ENCODE assay signal across 24 cellular contexts in the genomic region with DNA sequence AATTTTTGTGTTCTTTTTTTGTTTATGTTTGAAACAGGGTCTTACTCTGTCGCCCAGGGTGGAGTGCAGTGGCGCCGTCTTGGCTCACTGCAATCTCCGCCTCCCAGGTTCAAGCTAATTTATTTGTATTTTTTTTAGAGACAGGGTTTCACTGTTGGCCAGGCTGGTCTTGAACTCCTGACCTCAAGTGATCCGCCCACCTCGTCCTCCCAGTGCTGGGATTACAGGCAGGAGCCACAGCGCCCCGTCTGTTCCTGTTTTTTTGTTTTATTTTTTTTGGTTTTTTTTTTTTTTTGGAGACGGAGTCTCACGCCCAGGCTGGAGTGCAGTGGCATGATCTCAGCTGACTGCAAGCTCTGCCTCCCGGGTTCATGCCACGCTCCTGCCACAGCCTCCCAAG. TPM values are rescaled to one million over a fixed set of nuclear protein-coding genes. Genes with fewer than 3 reads are reported as not detected.
DNase-seq lines count a peak whose midpoint lies in the region; ATAC-seq, FAIRE-seq and TF ChIP-seq lines count a peak whose summit lies in the region.
"Had no signal": no experiment of that assay in that cellular context is flagged by ENCODE, and none has a peak within 500 bp of the region (broad histone marks: within the 10 kb centered on the region; RNA-seq: fewer than 3 reads in every experiment).

No MANE protein-coding gene starts in this region.

- 57% methylated on average over 10 of the region's 12 CpGs for WGBS in K562 (ENCODE audit: insufficient coverage, low coverage, missing lambda C conversion rate)
- 35 to 47% methylated on average over 12 of the region's 12 CpGs for WGBS in testis, 2 donors

- H4K20me1 ChIP-seq in K562 (replicated peaks; ENCODE audit: control insufficient read depth, insufficient read depth, low read length) = no peaks in the 10 kb centered on the region
- H4K20me1 ChIP-seq: BLaER1 had no signal

- no peak for TF ChIP-seq EP300 in K562 (IDR thresholded peaks at IDR 0.05; ENCODE audit: low read length)

- no peaks in the 10 kb centered on the region for H3K9me1 ChIP-seq in K562 (ENCODE audit: control insufficient read depth, insufficient read depth, low read length)

- in situ Hi-C loops in K562 (cut with MboI) = no loop called here

- no peaks in the 10 kb centered on the region for H3K79me2 ChIP-seq in K562 (ENCODE audit: control insufficient read depth, insufficient read depth, low read length)

- TF ChIP-seq POLR2A in K562 (conservative IDR thresholded peaks at IDR 0.05) (no peak), testis (IDR thresholded peaks at IDR 0.05) (no peak)

- no peak for FAIRE-seq in K562 (lab: Jason Lieb, UNC)
- FAIRE-seq: A204.1, D721Med, G401.6, GM12891 had no signal

- no peak overlapping the region for H2AFZ ChIP-seq in K562 (ENCODE audit: low read depth, low read length)

- no peaks in the 10 kb centered on the region; a peak in 1 of 5 replicates for H3K4me1 ChIP-seq in K562 (replicated peaks in 1 of 2; ENCODE audit: control insufficient read depth in 2 of 2, insufficient read depth in 2 of 2, low read length in 2 of 2)
- no peaks in the 10 kb centered on the region for H3K4me1 ChIP-seq in testis
- H3K4me1 ChIP-seq: BE2C, BLaER1, Caco-2 had no signal

- ATAC-seq in K562 (no peak), GM21737 (IDR thresholded peaks at IDR 0.05; ENCODE audit: unreplicated experiment) (no peak)
- ATAC-seq: CD8-positive, alpha-beta T cell had no signal

- DNase-seq in CD1c-positive myeloid dendritic cell (ENCODE audit: extremely low spot score) = peak; percentile 23
- DNase-seq in HEK293T (ENCODE audit: extremely low spot score) = no peak
- DNase-seq in K562 (ENCODE audit: extremely low read depth in 1 of 4, low spot score in 3 of 4) = no peak
- peak; percentile 58 for DNase-seq in left kidney (ENCODE audit: low read depth, low spot score)
- no peak for DNase-seq in testis
- no peak for DNase-seq in HUDEP-2 (lab: John Stamatoyannopoulos, UW; ENCODE audit: unreplicated experiment in 76 of 76)
- DNase-seq in HT-29 (ENCODE audit: low spot score) = no peak
- DNase-seq: 8988T; ACHN; BE2C; C1 segment of cervical spinal cord; Caco-2; Calu3; CD4-positive, alpha-beta T cell; CD8-positive, alpha-beta T cell; DMS79 treated with DMSO at 0.1 percent for 48 hours; GF-D8 had no signal

- H3K9me3 ChIP-seq in K562 (replicated peaks; ENCODE audit: control insufficient read depth, insufficient read depth, low read depth, low read length) (no peaks in the 10 kb centered on the region), testis (no peaks in the 10 kb centered on the region)
- H3K9me3 ChIP-seq: BE2C, BLaER1 had no signal

- no peak for TF ChIP-seq CTCF in K562 (IDR thresholded peaks at IDR 0.05 in 2 of 3, conservative IDR thresholded peaks at IDR 0.05 in 1 of 3; ENCODE audit: insufficient read depth in 2 of 3, low read depth in 1 of 3, low read length in 3 of 3)
- no peak for TF ChIP-seq CTCF in testis (IDR thresholded peaks at IDR 0.05)

- POLR2A ChIA-PET in HEK293T (lab: Yijun Ruan, JAX) = interaction anchor here (1.8 to 2.8 kb wide), 2 partner anchors 9 to 26 kb away, joined by 7 to 13 read pairs; a partner anchor contains a TSS
- POLR2A ChIA-PET in K562 (lab: Yijun Ruan, JAX) = interaction anchor here (0.7 kb wide), 1 partner anchor 49 kb away, joined by 3 read pairs; no protein-coding TSS in a partner anchor

- no peak overlapping the region for H3K4me3 ChIP-seq in K562
- no peak overlapping the region for H3K4me3 ChIP-seq in testis
- H3K4me3 ChIP-seq: BLaER1 had no signal

- TF ChIP-seq RAD21 in K562 (CRISPR knock-in tag; conservative IDR thresholded peaks at IDR 0.05 in 1 of 2, IDR thresholded peaks at IDR 0.05 in 1 of 2) = no peak

- H3K36me3 ChIP-seq in K562 (ENCODE audit: control insufficient read depth, insufficient read depth, low read length) = no peaks in the 10 kb centered on the region
- H3K36me3 ChIP-seq in testis (ENCODE audit: low read depth, missing control alignments) = no peaks in the 10 kb centered on the region
- H3K36me3 ChIP-seq: BE2C, BLaER1 had no signal

- intact Hi-C loops in K562 (cut with micrococcal nuclease) (no loop called here), testis (cut with DNase I; ENCODE audit: low total_unique reads) (no loop called here)

- CTCF ChIA-PET in HEK293T (lab: Yijun Ruan, JAX) (interaction anchor here (0.6 kb wide), 1 partner anchor 92 kb away, joined by 4 read pairs; no protein-coding TSS in a partner anchor), K562 (lab: Yijun Ruan, JAX; ENCODE audit: low intra/inter-chr PET ratio) (no interaction called here)

- no peak overlapping the region for H3K4me2 ChIP-seq in K562 (ENCODE audit: insufficient read depth, low read length)
- H3K4me2 ChIP-seq: BLaER1 had no signal

- BruUV-seq in K562 (replicated peaks; lab: Mats Ljungman, UMichigan) = no TSS peak

- H3K27ac ChIP-seq in K562 (ENCODE audit: extremely low read depth, low read depth, low read length) (no peak overlapping the region), testis (no peak overlapping the region)
- H3K27ac ChIP-seq: BLaER1 had no signal

- H3K27me3 ChIP-seq in K562 (ENCODE audit: control insufficient read depth in 2 of 2, insufficient read depth in 2 of 2, low read length in 2 of 2) (no peaks in the 10 kb centered on the region), testis (no peaks in the 10 kb centered on the region)
- H3K27me3 ChIP-seq: BE2C, BLaER1 had no signal

- no peak overlapping the region for H3K9ac ChIP-seq in K562 (ENCODE audit: insufficient read depth in 1 of 2, low read depth in 2 of 2, low read length in 2 of 2)
- H3K9ac ChIP-seq: BLaER1 had no signal

RNA-seq across cellular contexts. Expression of a gene that starts 8.7 kb away (rescaled TPM):
- 14.3 and 23.0 TPM in 2 replicates for total RNA-seq in K562 (2011; cell fraction: chromatin; rRNA removed; ENCODE audit: low replicate concordance)
- total RNA-seq in K562 (2011; cell fraction: nucleolus; rRNA removed) = 18.7 and 22.1 TPM in 2 replicates
- total RNA-seq in K562 (2011; cell fraction: nucleoplasm; rRNA removed) = 16.9 and 19.5 TPM in 2 replicates
- total RNA-seq in K562 (2014; rRNA removed) (24.2 and 26.9 TPM in 2 replicates), K562 (2014; rRNA removed; fragmentation: Illumina TruSeq; extraction: Trizol) (13.2 and 13.4 TPM in 2 replicates), K562 (2015; rRNA removed; fragmentation: Illumina TruSeq; extraction: Trizol) (20.6 and 25.0 TPM in 2 replicates), K562 (2021) (22.5 and 23.4 TPM in 2 replicates), testis (10 to 100 TPM; 68.3 to 82.4 TPM)
- polyA plus RNA-seq in K562 (2011; rRNA removed) (35.4 and 45.2 TPM in 2 replicates), K562 (2014; fragmentation: Illumina TruSeq; extraction: Trizol) (29.9 and 36.0 TPM in 2 replicates), K562 (2014; fragmentation: Nextera tagmentation; extraction: Ambion mirVana) (10 to 100 TPM; 12.7 to 24.3 TPM), K562 (2014; rRNA removed) (30.2 and 36.5 TPM in 2 replicates), testis (ENCODE audit: insufficient read depth, low read depth, low replicate concordance) (69.4 TPM)
- polyA plus RNA-seq in K562 (2011; cell fraction: cytosol; rRNA removed) = 44.0 and 49.7 TPM in 2 replicates
- polyA plus RNA-seq in K562 (2011; cell fraction: nucleus; rRNA removed) = 61.4 and 63.0 TPM in 2 replicates
- polyA plus RNA-seq in K562 (2012) = 29.9 and 33.9 TPM in 2 replicates
- 9.8 and 11.4 TPM in 2 replicates for polyA minus RNA-seq in K562 (2011; rRNA and poly(A)+ RNA removed)
- polyA minus RNA-seq in K562 (2011; cell fraction: cytosol; rRNA and poly(A)+ RNA removed) = 9.2 and 11.9 TPM in 2 replicates
- 6.1 and 6.9 TPM in 2 replicates for polyA minus RNA-seq in K562 (2011; cell fraction: nucleus; rRNA and poly(A)+ RNA removed)
- 103 and 108 TPM in 2 replicates for total RNA-seq in HT-29 (2014; rRNA removed; shearing (Covaris generic))

RNA-seq across cellular contexts. Expression of a gene that starts 14.5 kb away (rescaled TPM):
- total RNA-seq in K562 (2011; cell fraction: chromatin; rRNA removed; ENCODE audit: low replicate concordance) = not detected in 2 replicates
- total RNA-seq in K562 (2011; cell fraction: nucleolus; rRNA removed) = not detected in 2 replicates
- not detected in 2 replicates for total RNA-seq in K562 (2011; cell fraction: nucleoplasm; rRNA removed)
- total RNA-seq in K562 (2014; rRNA removed) (not detected in 2 replicates), K562 (2014; rRNA removed; fragmentation: Illumina TruSeq; extraction: Trizol) (not detected in 2 replicates), K562 (2015; rRNA removed; fragmentation: Illumina TruSeq; extraction: Trizol) (not detected in 2 replicates), K562 (2021) (not detected in 2 replicates), testis (1 to 10 TPM; 3.3 to 5.8 TPM)
- polyA plus RNA-seq in K562 (2011; rRNA removed) (not detected in 2 replicates), K562 (2014; fragmentation: Illumina TruSeq; extraction: Trizol) (not detected in 2 replicates), K562 (2014; fragmentation: Nextera tagmentation; extraction: Ambion mirVana) (not detected), K562 (2014; rRNA removed) (0.07 TPM in 1 of 2 replicates, not detected in the other), testis (ENCODE audit: insufficient read depth, low read depth, low replicate concordance) (7.6 TPM)
- polyA plus RNA-seq in K562 (2011; cell fraction: cytosol; rRNA removed) = not detected in 2 replicates
- not detected in 2 replicates for polyA plus RNA-seq in K562 (2011; cell fraction: nucleus; rRNA removed)
- polyA plus RNA-seq in K562 (2012) = 0.21 and 0.36 TPM in 2 replicates
- polyA minus RNA-seq in K562 (2011; rRNA and poly(A)+ RNA removed) = not detected in 2 replicates
- not detected in 2 replicates for polyA minus RNA-seq in K562 (2011; cell fraction: cytosol; rRNA and poly(A)+ RNA removed)
- polyA minus RNA-seq in K562 (2011; cell fraction: nucleus; rRNA and poly(A)+ RNA removed) = not detected in 2 replicates
- not detected in 2 replicates for total RNA-seq in HT-29 (2014; rRNA removed; shearing (Covaris generic))
- total RNA-seq: Calu3 had no signal
- polyA plus RNA-seq: CD14-positive monocyte had no signal

RNA-seq across cellular contexts. Expression of a gene that starts 26.0 kb away (rescaled TPM):
- 96.1 and 146 TPM in 2 replicates for total RNA-seq in K562 (2011; cell fraction: chromatin; rRNA removed; ENCODE audit: low replicate concordance)
- 75.5 and 81.2 TPM in 2 replicates for total RNA-seq in K562 (2011; cell fraction: nucleolus; rRNA removed)
- total RNA-seq in K562 (2011; cell fraction: nucleoplasm; rRNA removed) = 65.2 and 76.0 TPM in 2 replicates
- 9.6 and 21.4 TPM in 2 replicates for total RNA-seq in K562 (2014; rRNA removed)
- total RNA-seq in K562 (2014; rRNA removed; fragmentation: Illumina TruSeq; extraction: Trizol) = 16.4 and 21.3 TPM in 2 replicates
- total RNA-seq in K562 (2015; rRNA removed; fragmentation: Illumina TruSeq; extraction: Trizol) = 20.2 and 21.6 TPM in 2 replicates
- total RNA-seq in K562 (2021) = 34.3 and 36.9 TPM in 2 replicates
- polyA plus RNA-seq in K562 (2011; rRNA removed) = 38.2 and 51.4 TPM in 2 replicates
- polyA plus RNA-seq in K562 (2011; cell fraction: cytosol; rRNA removed) = 35.9 and 44.8 TPM in 2 replicates
- polyA plus RNA-seq in K562 (2011; cell fraction: nucleus; rRNA removed) = 99.6 and 126 TPM in 2 replicates
- 41.7 and 43.3 TPM in 2 replicates for polyA plus RNA-seq in K562 (2012)
- 62.1 and 64.8 TPM in 2 replicates for polyA plus RNA-seq in K562 (2014; fragmentation: Illumina TruSeq; extraction: Trizol)
- polyA plus RNA-seq in K562 (2014; fragmentation: Nextera tagmentation; extraction: Ambion mirVana) = under 1 TPM; 0.36 to 0.42 TPM
- polyA plus RNA-seq in K562 (2014; rRNA removed) = 29.1 and 39.4 TPM in 2 replicates
- polyA minus RNA-seq in K562 (2011; rRNA and poly(A)+ RNA removed) = 35.3 and 38.2 TPM in 2 replicates
- 27.3 and 34.6 TPM in 2 replicates for polyA minus RNA-seq in K562 (2011; cell fraction: cytosol; rRNA and poly(A)+ RNA removed)
- 30.6 and 48.9 TPM in 2 replicates for polyA minus RNA-seq in K562 (2011; cell fraction: nucleus; rRNA and poly(A)+ RNA removed)
- total RNA-seq in testis = 10 to 100 TPM; 78.5 to 85.1 TPM
- 94.9 TPM for polyA plus RNA-seq in testis (ENCODE audit: insufficient read depth, low read depth, low replicate concordance)
- total RNA-seq in HT-29 (2014; rRNA removed; shearing (Covaris generic)) = 23.9 and 42.5 TPM in 2 replicates

RNA-seq across cellular contexts. Expression of a gene that starts 37.8 kb away (rescaled TPM):
- total RNA-seq in K562 (2011; cell fraction: chromatin; rRNA removed; ENCODE audit: low replicate concordance) = 108 and 217 TPM in 2 replicates
- 142 and 144 TPM in 2 replicates for total RNA-seq in K562 (2011; cell fraction: nucleolus; rRNA removed)
- total RNA-seq in K562 (2011; cell fraction: nucleoplasm; rRNA removed) = 131 and 132 TPM in 2 replicates
- total RNA-seq in K562 (2014; rRNA removed) (146 and 161 TPM in 2 replicates), K562 (2014; rRNA removed; fragmentation: Illumina TruSeq; extraction: Trizol) (58.3 and 60.3 TPM in 2 replicates), K562 (2015; rRNA removed; fragmentation: Illumina TruSeq; extraction: Trizol) (94.6 and 99.2 TPM in 2 replicates), K562 (2021) (149 and 167 TPM in 2 replicates), testis (100 to 1,000 TPM; 211 to 242 TPM)
- polyA plus RNA-seq in K562 (2011; rRNA removed) (190 and 209 TPM in 2 replicates), K562 (2014; fragmentation: Illumina TruSeq; extraction: Trizol) (138 and 139 TPM in 2 replicates), K562 (2014; fragmentation: Nextera tagmentation; extraction: Ambion mirVana) (10 to 100 TPM; 11.4 to 15.6 TPM), K562 (2014; rRNA removed) (186 and 187 TPM in 2 replicates), testis (ENCODE audit: insufficient read depth, low read depth, low replicate concordance) (177 TPM)
- 349 and 372 TPM in 2 replicates for polyA plus RNA-seq in K562 (2011; cell fraction: cytosol; rRNA removed)
- 190 and 315 TPM in 2 replicates for polyA plus RNA-seq in K562 (2011; cell fraction: nucleus; rRNA removed)
- polyA plus RNA-seq in K562 (2012) = 145 and 148 TPM in 2 replicates
- 133 and 137 TPM in 2 replicates for polyA minus RNA-seq in K562 (2011; rRNA and poly(A)+ RNA removed)
- polyA minus RNA-seq in K562 (2011; cell fraction: cytosol; rRNA and poly(A)+ RNA removed) = 56.6 and 66.3 TPM in 2 replicates
- 49.0 and 76.3 TPM in 2 replicates for polyA minus RNA-seq in K562 (2011; cell fraction: nucleus; rRNA and poly(A)+ RNA removed)
- 383 and 384 TPM in 2 replicates for total RNA-seq in HT-29 (2014; rRNA removed; shearing (Covaris generic))

RNA-seq across cellular contexts. Expression of a gene that starts 51.0 kb away (rescaled TPM):
- 29.6 and 36.7 TPM in 2 replicates for total RNA-seq in K562 (2011; cell fraction: chromatin; rRNA removed; ENCODE audit: low replicate concordance)
- total RNA-seq in K562 (2011; cell fraction: nucleolus; rRNA removed) = 32.1 and 32.4 TPM in 2 replicates
- 48.1 and 64.1 TPM in 2 replicates for total RNA-seq in K562 (2011; cell fraction: nucleoplasm; rRNA removed)
- total RNA-seq in K562 (2014; rRNA removed) (78.5 and 91.4 TPM in 2 replicates), K562 (2014; rRNA removed; fragmentation: Illumina TruSeq; extraction: Trizol) (73.6 and 84.1 TPM in 2 replicates), K562 (2015; rRNA removed; fragmentation: Illumina TruSeq; extraction: Trizol) (97.7 and 108 TPM in 2 replicates), K562 (2021) (277 and 287 TPM in 2 replicates), testis (10 to 100 TPM; 53.4 to 64.3 TPM)
- polyA plus RNA-seq in K562 (2011; rRNA removed) (64.1 and 92.5 TPM in 2 replicates), K562 (2014; fragmentation: Illumina TruSeq; extraction: Trizol) (282 and 386 TPM in 2 replicates), K562 (2014; fragmentation: Nextera tagmentation; extraction: Ambion mirVana) (1 to 10 TPM; 5.1 to 5.2 TPM), K562 (2014; rRNA removed) (187 and 235 TPM in 2 replicates), testis (ENCODE audit: insufficient read depth, low read depth, low replicate concordance) (185 TPM)
- 255 TPM in 2 replicates for polyA plus RNA-seq in K562 (2011; cell fraction: cytosol; rRNA removed)
- polyA plus RNA-seq in K562 (2011; cell fraction: nucleus; rRNA removed) = 81.6 and 109 TPM in 2 replicates
- polyA plus RNA-seq in K562 (2012) = 220 and 306 TPM in 2 replicates
- 29.8 TPM in 2 replicates for polyA minus RNA-seq in K562 (2011; rRNA and poly(A)+ RNA removed)
- polyA minus RNA-seq in K562 (2011; cell fraction: cytosol; rRNA and poly(A)+ RNA removed) = 52.4 and 55.3 TPM in 2 replicates
- 11.6 and 12.6 TPM in 2 replicates for polyA minus RNA-seq in K562 (2011; cell fraction: nucleus; rRNA and poly(A)+ RNA removed)
- total RNA-seq in HT-29 (2014; rRNA removed; shearing (Covaris generic)) = 87.6 and 105 TPM in 2 replicates

Comparison
In these comparisons a context has a peak if more than half of its experiments do, and no peak if none do; other contexts are left out.
1. DNase-seq: peak in CD1c-positive myeloid dendritic cell (single experiment) and left kidney (single experiment); none in HEK293T (single experiment), K562 (0 of 4), testis (single experiment), HUDEP-2 (0 of 76) and HT-29 (single experiment).